Comparison of ENCODE assay signal across 11 cellular contexts in the genomic region with DNA sequence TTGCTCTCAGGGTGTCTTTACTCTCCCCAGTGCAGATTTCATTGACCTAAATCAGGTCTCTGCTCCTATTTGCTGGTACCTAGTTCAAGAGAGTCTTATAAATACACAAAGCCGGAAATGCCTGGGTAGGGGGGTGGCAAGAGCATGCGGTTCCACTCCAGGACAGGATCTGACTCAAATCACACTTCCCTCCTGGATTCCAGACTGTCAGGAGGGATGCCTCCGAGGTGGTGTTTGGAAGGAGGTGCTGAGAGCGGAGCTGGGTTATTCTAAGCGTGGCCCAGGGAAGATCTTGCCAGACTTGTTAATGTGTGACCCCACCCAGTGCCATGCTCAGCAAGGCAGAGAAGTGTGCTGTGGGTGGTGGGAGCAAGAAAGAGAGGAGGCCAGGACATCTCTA. TPM values are rescaled to one million over a fixed set of nuclear protein-coding genes. Genes with fewer than 3 reads are reported as not detected.
DNase-seq lines count a peak whose midpoint lies in the region; ATAC-seq, FAIRE-seq and TF ChIP-seq lines count a peak whose summit lies in the region.
"Had no signal": no experiment of that assay in that cellular context is flagged by ENCODE, and none has a peak within 500 bp of the region (broad histone marks: within the 10 kb centered on the region; RNA-seq: fewer than 3 reads in every experiment).

No MANE protein-coding gene starts in this region.

- no peaks in the 10 kb centered on the region for H3K9me3 Mint-ChIP-seq in activated CD8-positive, alpha-beta T cell treated with anti-CD3 and anti-CD28 coated beads for 36 hours

- H2BK15ac ChIP-seq in H1 (ENCODE audit: low read length): peak overlapping the region; percentile 53; the same call in 1 of the 2 replicates

- no peak for TF ChIP-seq POLR2A in H1 (IDR thresholded peaks at IDR 0.05; ENCODE audit: control extremely low read depth in 1 of 2, low read depth in 2 of 2, low read length in 2 of 2)

- H4K91ac ChIP-seq in H1 (replicated peaks; ENCODE audit: insufficient read length, low read length): no peak overlapping the region

- POLR2A ChIA-PET in H1 (lab: Charles Lee; ENCODE audit: partially characterized antibody): interaction anchor here (1.0 to 2.0 kb wide), 2 partner anchors 11 to 32 kb away, joined by 3 to 6 read pairs; no protein-coding TSS in a partner anchor
- POLR2A ChIA-PET in activated CD8-positive, alpha-beta T cell treated with anti-CD3 and anti-CD28 coated beads for 36 hours (lab: Charles Lee): no interaction called here

- no peak overlapping the region for H3K4me3 ChIP-seq in AG10803 (ENCODE audit: low read length)
- H3K4me3 ChIP-seq in HUES48 (ENCODE audit: low read depth, low read length): no peak overlapping the region
- H3K4me3 ChIP-seq in H1 (ENCODE audit: extremely low read depth in 1 of 4, insufficient read depth in 2 of 4, low read depth in 3 of 4, low read length in 4 of 4): no peak overlapping the region
- H3K4me3 ChIP-seq in lower lobe of right lung: no peak overlapping the region
- H3K4me3 ChIP-seq: vagina had no signal

- no peak overlapping the region for H3K14ac ChIP-seq in H1 (ENCODE audit: insufficient read length)

- intact Hi-C loops in lower lobe of right lung (cut with DNase I): no loop called here
- intact Hi-C loops in activated CD8-positive, alpha-beta T cell treated with anti-CD3 and anti-CD28 coated beads for 36 hours (cut with micrococcal nuclease): no loop called here

- H3K79me1 ChIP-seq in H1 (ENCODE audit: low read depth, low read length): no peaks in the 10 kb centered on the region

- peak overlapping the region; percentile 45 to 54 for H3K4me2 ChIP-seq in H1 (ENCODE audit: insufficient read depth in 1 of 2, low read depth in 2 of 2, low read length in 2 of 2)

- FAIRE-seq in H1 (lab: Jason Lieb, UNC): no peak

- peak overlapping the region; percentile 88 for H3K18ac ChIP-seq in H1 (ENCODE audit: extremely low read depth, low read length)

- no peak overlapping the region for H4K8ac ChIP-seq in H1 (ENCODE audit: extremely low read depth, insufficient read depth, low read length)

- no peaks in the 10 kb centered on the region for H3K79me2 ChIP-seq in H1 (ENCODE audit: control insufficient read depth in 1 of 2, insufficient read depth in 2 of 2, low read length in 2 of 2)

- H2BK20ac ChIP-seq in H1 (ENCODE audit: low read length): peak overlapping the region; percentile 96

- peak overlapping the region; percentile 87 for H2BK5ac ChIP-seq in H1 (ENCODE audit: low read depth, low read length)

- 63% methylated on average over 5 of the region's 5 CpGs; no CpG with 5 or more reads in 1 of the 2 experiments for WGBS in H1 (ENCODE audit: extremely low coverage in 1 of 2, insufficient coverage in 1 of 2, insufficient read length in 1 of 2, insufficient replicate concordance in 2 of 2, low coverage in 1 of 2, low lambda C conversion rate in 2 of 2, missing lambda C conversion rate in 1 of 2), 2 experiments

- TF ChIP-seq RAD21 in H1 (IDR thresholded peaks at IDR 0.05 in 1 of 2, conservative IDR thresholded peaks at IDR 0.05 in 1 of 2; ENCODE audit: low read depth in 2 of 2, low read length in 2 of 2): no peak

- H3K4me3 Mint-ChIP-seq in activated CD8-positive, alpha-beta T cell treated with anti-CD3 and anti-CD28 coated beads for 36 hours: no peak overlapping the region

- H3K4ac ChIP-seq in H1 (replicated peaks; ENCODE audit: insufficient read length, low read depth, low read length): no peak overlapping the region

- no peak overlapping the region for H3K27ac Mint-ChIP-seq in activated CD8-positive, alpha-beta T cell treated with anti-CD3 and anti-CD28 coated beads for 36 hours

- DNase-seq in AG10803 (ENCODE audit: low read depth): peak; percentile 28
- DNase-seq in H1 (ENCODE audit: low read depth in 1 of 2, low spot score in 2 of 2): no peak
- no peak for DNase-seq in lower lobe of right lung
- DNase-seq in globus pallidus (ENCODE audit: low spot score): no peak
- DNase-seq in caudate nucleus (lab: John Stamatoyannopoulos, UW): no peak
- DNase-seq in activated CD8-positive, alpha-beta T cell treated with anti-CD3 and anti-CD28 coated beads for 36 hours: no peak
- DNase-seq in stimulated activated naive CD8-positive, alpha-beta T cell treated with anti-CD3 and anti-CD28 coated beads, Interleukin-15, Interleukin-2, amounts not matched to agents 100 U/mL and 50 U/mL, for 24 hours: no peak
- DNase-seq: cerebellar nuclear complex; stimulated activated CD4-positive, alpha-beta T cell treated with anti-CD3 and anti-CD28 coated beads, Interleukin-1b, Interleukin-23, amount 100 ng/mL, for 48 hours had no signal

- H3K9me3 ChIP-seq in HUES48 (ENCODE audit: control insufficient read depth, insufficient read depth, low read length): no peaks in the 10 kb centered on the region
- H3K9me3 ChIP-seq in H1 (ENCODE audit: insufficient read depth in 2 of 2, low read depth in 1 of 2, low read length in 1 of 2): no peaks in the 10 kb centered on the region
- H3K9me3 ChIP-seq in lower lobe of right lung: no peaks in the 10 kb centered on the region
- H3K9me3 ChIP-seq: vagina had no signal

- peak overlapping the region; percentile 90 for H3K27ac ChIP-seq in HUES48 (ENCODE audit: low read depth, low read length)
- H3K27ac ChIP-seq in H1 (ENCODE audit: low read depth, low read length): no peak overlapping the region
- H3K27ac ChIP-seq in lower lobe of right lung: peak overlapping the region; percentile 36
- no peak overlapping the region for H3K27ac ChIP-seq in caudate nucleus (ENCODE audit: low read depth, low read length)
- H3K27ac ChIP-seq: vagina had no signal

- H3K27me3 ChIP-seq in HUES48 (ENCODE audit: control insufficient read depth, insufficient read depth, low read length): no peaks in the 10 kb centered on the region
- no peaks in the 10 kb centered on the region for H3K27me3 ChIP-seq in H1 (replicated peaks in 1 of 4; ENCODE audit: control insufficient read depth in 3 of 4, extremely low read depth in 1 of 4, insufficient read depth in 3 of 4, low read length in 3 of 4)
- no peaks in the 10 kb centered on the region for H3K27me3 ChIP-seq in lower lobe of right lung (ENCODE audit: low read depth)
- H3K27me3 ChIP-seq: vagina had no signal

- H3K9ac ChIP-seq in HUES48 (ENCODE audit: low read depth, low read length) (no peak overlapping the region), H1 (replicated peaks in 1 of 4; ENCODE audit: extremely low read depth in 1 of 4, low read depth in 3 of 4, low read length in 3 of 4) (no peak overlapping the region; a peak in 2 of 7 replicates)

- H2BK120ac ChIP-seq in H1 (replicated peaks; ENCODE audit: low read depth, low read length): no peak overlapping the region

- no peaks in the 10 kb centered on the region for H3K4me1 Mint-ChIP-seq in activated CD8-positive, alpha-beta T cell treated with anti-CD3 and anti-CD28 coated beads for 36 hours (ENCODE audit: low read depth)

- H3K36me3 ChIP-seq in HUES48 (ENCODE audit: control insufficient read depth, insufficient read depth, low read length) (no peaks in the 10 kb centered on the region), H1 (ENCODE audit: control insufficient read depth in 2 of 4, insufficient read depth in 4 of 4, low read length in 3 of 4) (no peaks in the 10 kb centered on the region), lower lobe of right lung (no peaks in the 10 kb centered on the region)
- H3K36me3 ChIP-seq: vagina had no signal

- peak overlapping the region; percentile 94; the same call in 1 of the 2 replicates for H2AK5ac ChIP-seq in H1 (ENCODE audit: low read depth, low read length)

- no peak overlapping the region for H3K56ac ChIP-seq in H1 (replicated peaks; ENCODE audit: insufficient read length, low read depth, low read length)

- H3K23me2 ChIP-seq in H1 (ENCODE audit: low read depth, low read length): peaks cover 3% of the 10 kb centered on the region; the same call in 1 of the 2 replicates

- TF ChIP-seq CTCF in AG10803 (conservative IDR thresholded peaks at IDR 0.05; ENCODE audit: low read length) (no peak), H1 (IDR thresholded peaks at IDR 0.05; ENCODE audit: control extremely low read depth in 1 of 3, insufficient read depth in 1 of 3, low read depth in 1 of 3, low read length in 3 of 3) (no peak), lower lobe of right lung (IDR thresholded peaks at IDR 0.05) (no peak)
- no peak for TF ChIP-seq CTCF in activated CD8-positive, alpha-beta T cell treated with anti-CD3 and anti-CD28 coated beads for 36 hours (IDR thresholded peaks at IDR 0.05)

- peak; percentile 79 to 80 for ATAC-seq in lower lobe of right lung
- no peak for ATAC-seq in activated CD8-positive, alpha-beta T cell treated with anti-CD3 and anti-CD28 coated beads for 36 hours
- ATAC-seq in stimulated activated naive CD8-positive, alpha-beta T cell treated with anti-CD3 and anti-CD28 coated beads, Interleukin-15, Interleukin-2, amounts not matched to agents 100 U/mL and 50 U/mL, for 24 hours: no peak

- peaks cover 2% of the 10 kb centered on the region for H3K27me3 Mint-ChIP-seq in activated CD8-positive, alpha-beta T cell treated with anti-CD3 and anti-CD28 coated beads for 36 hours

- H3K23ac ChIP-seq in H1 (ENCODE audit: insufficient read length): no peak overlapping the region

- H3K4me1 ChIP-seq in HUES48 (ENCODE audit: control insufficient read depth, insufficient read depth, low read length) (peaks cover 23% of the 10 kb centered on the region), H1 (replicated peaks in 1 of 4; ENCODE audit: control insufficient read depth in 3 of 4, insufficient read depth in 4 of 4, low read length in 3 of 4) (peaks cover 13 to 20% (median 15%) of the 10 kb centered on the region in 4 experiments), lower lobe of right lung (peaks cover 10% of the 10 kb centered on the region)

- H2BK12ac ChIP-seq in H1 (ENCODE audit: low read depth, low read length): peak overlapping the region; percentile 97; the same call in 1 of the 2 replicates

- TF ChIP-seq EP300 in H1 (IDR thresholded peaks at IDR 0.05; ENCODE audit: borderline replicate concordance in 1 of 2, low read depth in 2 of 2, low read length in 2 of 2): no peak

- H4K5ac ChIP-seq in H1 (ENCODE audit: insufficient read length, low read depth, low read length): no peak overlapping the region

- CTCF ChIA-PET in H1 (lab: Charles Lee; ENCODE audit: partially characterized antibody): interaction anchor here (0.7 to 2.6 kb wide), 10 partner anchors 13 to 439 kb away, joined by 3 to 15 read pairs (median 4); a partner anchor contains a TSS
- CTCF ChIA-PET in activated CD8-positive, alpha-beta T cell treated with anti-CD3 and anti-CD28 coated beads for 36 hours (lab: Charles Lee): interaction anchor here (1.0 kb wide), 1 partner anchor 37 kb away, joined by 3 read pairs; no protein-coding TSS in a partner anchor

- no peaks in the 10 kb centered on the region for H4K20me1 ChIP-seq in H1 (replicated peaks in 1 of 2; ENCODE audit: control insufficient read depth in 1 of 2, insufficient read depth in 2 of 2, low read length in 2 of 2)

- H2AFZ ChIP-seq in H1 (ENCODE audit: low read length): no peak overlapping the region

- no peaks in the 10 kb centered on the region for H3K36me3 Mint-ChIP-seq in activated CD8-positive, alpha-beta T cell treated with anti-CD3 and anti-CD28 coated beads for 36 hours (ENCODE audit: low read depth)

RNA-seq across cellular contexts. Expression of a gene that starts 49.8 kb away (rescaled TPM):
- 20.3 and 20.4 TPM in 2 replicates for total RNA-seq in H1 (2021; fragmentation: NEBNext Ultra II Directional; extraction: Animal tissue kit (Norgen Biotek cat#: 25700))
- polyA plus RNA-seq in H1 (2011; rRNA removed): 12.5 and 14.9 TPM in 2 replicates
- 15.8 TPM for polyA plus RNA-seq in H1 (2011; cell fraction: cytosol; rRNA removed)
- 43.4 TPM for polyA plus RNA-seq in H1 (2011; cell fraction: nucleus; rRNA removed)
- 11.3 to 19.6 TPM (median 15.5 TPM) in 4 replicates for polyA plus RNA-seq in H1 (2012, experiment 1 of 2)
- polyA plus RNA-seq in H1 (2012, experiment 2 of 2): 10.1 TPM
- 15.8 TPM for polyA plus RNA-seq in H1 (2013, experiment 1 of 2)
- polyA plus RNA-seq in H1 (2013, experiment 2 of 2): 16.0 TPM
- 24.2 and 30.9 TPM in 2 replicates for polyA minus RNA-seq in H1 (2011; rRNA and poly(A)+ RNA removed)
- 7.3 TPM for polyA minus RNA-seq in H1 (2011; cell fraction: cytosol; rRNA and poly(A)+ RNA removed)
- polyA minus RNA-seq in H1 (2011; cell fraction: nucleus; rRNA and poly(A)+ RNA removed): 13.1 TPM
- 20.6 TPM for total RNA-seq in lower lobe of right lung
- 1 to 10 TPM; 2.8 to 3.4 TPM for total RNA-seq in activated CD8-positive, alpha-beta T cell treated with anti-CD3 and anti-CD28 coated beads for 36 hours

Comparison
In these comparisons a context has a peak if more than half of its experiments do, and no peak if none do; other contexts are left out.
1. H3K27ac ChIP-seq: peak in HUES48 (single experiment) and lower lobe of right lung (single experiment); none in H1 (single experiment) and caudate nucleus (single experiment).
2. ATAC-seq: peak in lower lobe of right lung (2 of 2); none in activated CD8-positive, alpha-beta T cell treated with anti-CD3 and anti-CD28 coated beads for 36 hours (single experiment) and stimulated activated naive CD8-positive, alpha-beta T cell treated with anti-CD3 and anti-CD28 coated beads, Interleukin-15, Interleukin-2, amounts not matched to agents 100 U/mL and 50 U/mL, for 24 hours (single experiment).